In genomic region chr11:114115406-114116054, GRCh38 we compare ENCODE assay signal across 23 cellular contexts. TPM values are rescaled to one million over a fixed set of nuclear protein-coding genes. Genes with fewer than 3 reads are reported as not detected.
A peak's percentile ranks its signal among the peaks of the same experiment; 100 is the strongest.
DNase-seq lines count a peak whose midpoint lies in the region; TF ChIP-seq lines count a peak whose summit lies in the region.
"Had no signal": no experiment of that assay in that cellular context is flagged by ENCODE, and none has a peak within 500 bp of the region (broad histone marks: within the 10 kb centered on the region; RNA-seq: fewer than 3 reads in every experiment).

No MANE protein-coding gene starts in this region.

- no peak overlapping the region for H4K5ac ChIP-seq in mesendoderm (ENCODE audit: low read length)

- H3K36me3 Mint-ChIP-seq in MCF 10A (ENCODE audit: insufficient read depth, unreplicated experiment): peaks cover 92% of the 10 kb centered on the region
- no peaks in the 10 kb centered on the region for H3K36me3 Mint-ChIP-seq in activated CD4-positive, alpha-beta memory T cell treated with anti-CD3 and anti-CD28 coated beads for 36 hours
- H3K36me3 Mint-ChIP-seq in activated naive CD4-positive, alpha-beta T cell treated with anti-CD3 and anti-CD28 coated beads, Interleukin-2, amount 10 ng/mL, durations not matched to agents 7 days and 5 days: no peaks in the 10 kb centered on the region
- H3K36me3 Mint-ChIP-seq: activated naive CD4-positive, alpha-beta T cell treated with anti-CD3 and anti-CD28 coated beads, Interleukin-2, amount 50 U/mL, for 24 hours had no signal

- no peaks in the 10 kb centered on the region for H3K27me3 Mint-ChIP-seq in MCF 10A (ENCODE audit: insufficient read depth, unreplicated experiment)
- H3K27me3 Mint-ChIP-seq in activated CD4-positive, alpha-beta memory T cell treated with anti-CD3 and anti-CD28 coated beads for 36 hours: peaks cover 3% of the 10 kb centered on the region
- peaks cover 73% of the 10 kb centered on the region for H3K27me3 Mint-ChIP-seq in activated naive CD4-positive, alpha-beta T cell treated with anti-CD3 and anti-CD28 coated beads, Interleukin-2, amount 10 ng/mL, durations not matched to agents 7 days and 5 days
- H3K27me3 Mint-ChIP-seq: dendritic cell treated with granulocyte-macrophage colony-stimulating factor and Interleukin-4, amounts not matched to agents 40 ng/mL and 50 ng/mL, for 4 days had no signal

- H3K27ac ChIP-seq in mammary epithelial cell (ENCODE audit: insufficient read depth, low read depth, low read length) (no peak overlapping the region), ectodermal cell (ENCODE audit: insufficient read depth, low read depth, low read length, poor library complexity, severe bottlenecking) (peak overlapping the region; percentile 41), mesendoderm (ENCODE audit: low read depth, low read length) (no peak overlapping the region), tibial artery (peak overlapping the region; percentile 22 to 72), SK-N-SH (ENCODE audit: low read depth in 2 of 2, low read length in 1 of 2) (no peak overlapping the region)
- H3K27ac ChIP-seq: BLaER1 had no signal

- no peaks in the 10 kb centered on the region for H3K9me3 ChIP-seq in mammary epithelial cell (replicated peaks; ENCODE audit: insufficient read depth, low read length)
- no peaks in the 10 kb centered on the region for H3K9me3 ChIP-seq in ectodermal cell (ENCODE audit: control insufficient read depth, low read length)
- no peaks in the 10 kb centered on the region for H3K9me3 ChIP-seq in tibial artery
- no peaks in the 10 kb centered on the region for H3K9me3 ChIP-seq in SK-N-SH
- H3K9me3 ChIP-seq: BLaER1 had no signal

- H3K9ac ChIP-seq in mammary epithelial cell (ENCODE audit: insufficient read depth, low read length): no peak overlapping the region
- no peak overlapping the region for H3K9ac ChIP-seq in mesendoderm (ENCODE audit: low read length)
- H3K9ac ChIP-seq in SK-N-SH: no peak overlapping the region
- H3K9ac ChIP-seq: BLaER1 had no signal

- no peaks in the 10 kb centered on the region for H3K36me3 ChIP-seq in mammary epithelial cell (ENCODE audit: insufficient read depth, low read length)
- no peaks in the 10 kb centered on the region for H3K36me3 ChIP-seq in ectodermal cell (ENCODE audit: control insufficient read depth, insufficient read depth, low read length)
- H3K36me3 ChIP-seq in mesendoderm (ENCODE audit: control insufficient read depth, insufficient read depth, low read length): no peaks in the 10 kb centered on the region
- peaks cover 18 to 30% (median 29%) of the 10 kb centered on the region in 3 donors for H3K36me3 ChIP-seq in tibial artery
- H3K36me3 ChIP-seq in SK-N-SH (replicated peaks in 1 of 2; ENCODE audit: control insufficient read depth in 1 of 2, insufficient read depth in 2 of 2, low read length in 1 of 2): no peaks in the 10 kb centered on the region
- H3K36me3 ChIP-seq: BLaER1 had no signal

- H3K23ac ChIP-seq in mesendoderm (ENCODE audit: low read length): no peak overlapping the region

- peaks cover 8% of the 10 kb centered on the region for H3K27me3 ChIP-seq in mammary epithelial cell (ENCODE audit: insufficient read depth, low read length)
- H3K27me3 ChIP-seq in ectodermal cell (ENCODE audit: control insufficient read depth, insufficient read depth, low read length, poor library complexity, severe bottlenecking): no peaks in the 10 kb centered on the region
- H3K27me3 ChIP-seq in mesendoderm (ENCODE audit: insufficient read depth, low read length, poor library complexity): no peaks in the 10 kb centered on the region
- H3K27me3 ChIP-seq in tibial artery: no peaks in the 10 kb centered on the region
- H3K27me3 ChIP-seq in SK-N-SH (ENCODE audit: insufficient read depth): peaks cover 5% of the 10 kb centered on the region; the same call in 1 of the 2 replicates
- H3K27me3 ChIP-seq: BLaER1 had no signal

- peak overlapping the region; percentile 19 for H3K27ac Mint-ChIP-seq in MCF 10A (ENCODE audit: low read depth, unreplicated experiment)
- H3K27ac Mint-ChIP-seq in activated CD4-positive, alpha-beta memory T cell treated with anti-CD3 and anti-CD28 coated beads for 36 hours: no peak overlapping the region
- no peak overlapping the region for H3K27ac Mint-ChIP-seq in activated naive CD4-positive, alpha-beta T cell treated with anti-CD3 and anti-CD28 coated beads, Interleukin-2, amount 10 ng/mL, durations not matched to agents 7 days and 5 days
- H3K27ac Mint-ChIP-seq: activated B cell treated with CpG ODN at 0.5 μM for 24 hours; activated CD8-positive, alpha-beta T cell treated with anti-CD3 and anti-CD28 coated beads for 36 hours; activated naive CD4-positive, alpha-beta T cell treated with anti-CD3 and anti-CD28 coated beads, Interleukin-2, amount 50 U/mL, for 24 hours; dendritic cell treated with granulocyte-macrophage colony-stimulating factor and Interleukin-4, amounts not matched to agents 40 ng/mL and 50 ng/mL, for 4 days; HFFc6 had no signal

- peaks cover 77% of the 10 kb centered on the region for H3K4me1 Mint-ChIP-seq in MCF 10A (ENCODE audit: insufficient read depth, unreplicated experiment)
- peaks cover 6% of the 10 kb centered on the region for H3K4me1 Mint-ChIP-seq in activated CD4-positive, alpha-beta memory T cell treated with anti-CD3 and anti-CD28 coated beads for 36 hours (ENCODE audit: low read depth)
- H3K4me1 Mint-ChIP-seq in activated naive CD4-positive, alpha-beta T cell treated with anti-CD3 and anti-CD28 coated beads, Interleukin-2, amount 10 ng/mL, durations not matched to agents 7 days and 5 days: peaks cover 6% of the 10 kb centered on the region

- no peak overlapping the region for H3K4ac ChIP-seq in mesendoderm (ENCODE audit: low read depth, low read length)

- no peak overlapping the region for H2AK5ac ChIP-seq in mesendoderm (ENCODE audit: low read length)

- TF ChIP-seq RAD21 in SK-N-SH (IDR thresholded peaks at IDR 0.05; ENCODE audit: low read length): no peak

- H2BK120ac ChIP-seq in mesendoderm (ENCODE audit: low read depth, low read length): no peak overlapping the region

- no peak for TF ChIP-seq EP300 in SK-N-SH (IDR thresholded peaks at IDR 0.05; ENCODE audit: borderline replicate concordance in 1 of 2, low read depth in 1 of 2, low read length in 1 of 2)

- in situ Hi-C loops in mammary epithelial cell (cut with MboI; ENCODE audit: low sequenced_read_pairs in 2 of 2): no loop called here

- H3K18ac ChIP-seq in mesendoderm (ENCODE audit: low read length): no peak overlapping the region

- H4K8ac ChIP-seq in mesendoderm (ENCODE audit: low read depth, low read length): no peak overlapping the region

- TF ChIP-seq CTCF in MCF 10A (IDR thresholded peaks at IDR 0.05; ENCODE audit: unreplicated experiment) (no peak), mammary epithelial cell (conservative IDR thresholded peaks at IDR 0.05 in 1 of 2, IDR thresholded peaks at IDR 0.05 in 1 of 2; ENCODE audit: extremely low read depth in 1 of 2, insufficient read depth in 1 of 2, low read depth in 1 of 2, low read length in 2 of 2) (no peak), tibial artery (IDR thresholded peaks at IDR 0.05) (no peak), SK-N-SH (IDR thresholded peaks at IDR 0.05) (no peak)

- POLR2A ChIA-PET in MCF 10A (lab: Yijun Ruan, JAX): interaction anchor here (0.7 to 2.4 kb wide), 5 partner anchors 11 to 64 kb away, joined by 3 to 6 read pairs (median 3); no protein-coding TSS in a partner anchor
- POLR2A ChIA-PET in activated CD4-positive, alpha-beta memory T cell treated with anti-CD3 and anti-CD28 coated beads for 36 hours (lab: Charles Lee): no interaction called here
- POLR2A ChIA-PET in SK-N-SH (lab: Yijun Ruan, JAX): no interaction called here

- H3K9me3 Mint-ChIP-seq in MCF 10A (ENCODE audit: unreplicated experiment): no peaks in the 10 kb centered on the region
- H3K9me3 Mint-ChIP-seq in activated CD4-positive, alpha-beta memory T cell treated with anti-CD3 and anti-CD28 coated beads for 36 hours: no peaks in the 10 kb centered on the region
- H3K9me3 Mint-ChIP-seq in activated naive CD4-positive, alpha-beta T cell treated with anti-CD3 and anti-CD28 coated beads, Interleukin-2, amount 10 ng/mL, durations not matched to agents 7 days and 5 days: no peaks in the 10 kb centered on the region
- H3K9me3 Mint-ChIP-seq: activated B cell treated with CpG ODN at 0.5 μM for 24 hours; activated CD8-positive, alpha-beta T cell treated with anti-CD3 and anti-CD28 coated beads for 36 hours; activated naive CD4-positive, alpha-beta T cell treated with anti-CD3 and anti-CD28 coated beads, Interleukin-2, amount 50 U/mL, for 24 hours; dendritic cell treated with granulocyte-macrophage colony-stimulating factor and Interleukin-4, amounts not matched to agents 40 ng/mL and 50 ng/mL, for 4 days; HFFc6 had no signal

- H2AFZ ChIP-seq in mammary epithelial cell (ENCODE audit: low read depth, low read length) (no peak overlapping the region), SK-N-SH (ENCODE audit: low read depth) (no peak overlapping the region)

- no peak overlapping the region for H3K4me2 ChIP-seq in mammary epithelial cell (ENCODE audit: insufficient read depth, low read depth, low read length)
- no peak overlapping the region for H3K4me2 ChIP-seq in mesendoderm (ENCODE audit: low read length)
- no peak overlapping the region for H3K4me2 ChIP-seq in SK-N-SH
- H3K4me2 ChIP-seq: BLaER1 had no signal

- BruUV-seq in MCF 10A (replicated peaks; lab: Mats Ljungman, UMichigan) (no TSS peak), mammary epithelial cell (replicated peaks; lab: Mats Ljungman, UMichigan) (no TSS peak)

- no peak overlapping the region for H2BK15ac ChIP-seq in mesendoderm (replicated peaks; ENCODE audit: low read depth)

- CTCF ChIA-PET in MCF 10A (lab: Yijun Ruan, JAX): interaction anchor here (0.6 to 1.6 kb wide), 2 partner anchors 145 to 156 kb away, joined by 5 to 6 read pairs; no protein-coding TSS in a partner anchor
- CTCF ChIA-PET in mammary epithelial cell (lab: Charles Lee; ENCODE audit: low non-redundant PET): no interaction called here
- CTCF ChIA-PET in activated CD4-positive, alpha-beta memory T cell treated with anti-CD3 and anti-CD28 coated beads for 36 hours (lab: Charles Lee): interaction anchor here (1.7 kb wide), 1 partner anchor 146 kb away, joined by 6 read pairs; no protein-coding TSS in a partner anchor
- CTCF ChIA-PET in activated naive CD4-positive, alpha-beta T cell treated with anti-CD3 and anti-CD28 coated beads, Interleukin-2, amount 10 ng/mL, durations not matched to agents 7 days and 5 days (lab: Charles Lee): no interaction called here
- CTCF ChIA-PET in SK-N-SH (lab: Yijun Ruan, JAX): interaction anchor here (1.2 kb wide), 1 partner anchor 80 kb away, joined by 4 read pairs; no protein-coding TSS in a partner anchor

- no peaks in the 10 kb centered on the region for H3K79me2 ChIP-seq in mammary epithelial cell (ENCODE audit: insufficient read depth, low read length)
- no peaks in the 10 kb centered on the region for H3K79me2 ChIP-seq in mesendoderm (ENCODE audit: control insufficient read depth, insufficient read depth, low read length)
- no peaks in the 10 kb centered on the region for H3K79me2 ChIP-seq in SK-N-SH (ENCODE audit: insufficient read depth)

- intact Hi-C loops in MCF 10A (cut with micrococcal nuclease) (no loop called here), mammary epithelial cell (cut with micrococcal nuclease) (no loop called here), tibial artery (cut with DNase I; ENCODE audit: low total_unique reads) (no loop called here)
- intact Hi-C loops in activated CD4-positive, alpha-beta memory T cell treated with anti-CD3 and anti-CD28 coated beads for 36 hours (cut with micrococcal nuclease): no loop called here

- H3K4me3 ChIP-seq in mammary epithelial cell (replicated peaks in 1 of 3; ENCODE audit: insufficient read depth in 1 of 3, low read depth in 2 of 3, low read length in 3 of 3): no peak overlapping the region
- H3K4me3 ChIP-seq in ectodermal cell (ENCODE audit: insufficient read depth, low read depth, low read length): no peak overlapping the region
- no peak overlapping the region for H3K4me3 ChIP-seq in mesendoderm (ENCODE audit: low read length)
- H3K4me3 ChIP-seq in tibial artery: no peak overlapping the region
- no peak overlapping the region for H3K4me3 ChIP-seq in SK-N-SH (ENCODE audit: low read depth in 2 of 2, low read length in 1 of 2)
- H3K4me3 ChIP-seq: BLaER1 had no signal

- H2BK5ac ChIP-seq in mesendoderm (ENCODE audit: low read length): no peak overlapping the region

- no peak overlapping the region for H3K4me3 Mint-ChIP-seq in MCF 10A (ENCODE audit: unreplicated experiment)
- no peak overlapping the region for H3K4me3 Mint-ChIP-seq in activated CD4-positive, alpha-beta memory T cell treated with anti-CD3 and anti-CD28 coated beads for 36 hours
- H3K4me3 Mint-ChIP-seq in activated naive CD4-positive, alpha-beta T cell treated with anti-CD3 and anti-CD28 coated beads, Interleukin-2, amount 10 ng/mL, durations not matched to agents 7 days and 5 days: no peak overlapping the region
- H3K4me3 Mint-ChIP-seq: activated B cell treated with CpG ODN at 0.5 μM for 24 hours; activated CD8-positive, alpha-beta T cell treated with anti-CD3 and anti-CD28 coated beads for 36 hours; activated naive CD4-positive, alpha-beta T cell treated with anti-CD3 and anti-CD28 coated beads, Interleukin-2, amount 50 U/mL, for 24 hours; dendritic cell treated with granulocyte-macrophage colony-stimulating factor and Interleukin-4, amounts not matched to agents 40 ng/mL and 50 ng/mL, for 4 days; HFFc6 had no signal

- dilution Hi-C loops in mammary epithelial cell (cut with HindIII; ENCODE audit: low sequenced_read_pairs): no loop called here

- DNase-seq in MCF 10A (ENCODE audit: unreplicated experiment) (no peak), mammary epithelial cell (no peak), mesendoderm (peak; percentile 40), tibial artery (no peak), SK-N-SH (no peak)
- no peak for DNase-seq in activated CD4-positive, alpha-beta memory T cell treated with anti-CD3 and anti-CD28 coated beads for 36 hours
- no peak for DNase-seq in activated naive CD4-positive, alpha-beta T cell treated with anti-CD3 and anti-CD28 coated beads, Interleukin-2, amount 10 ng/mL, durations not matched to agents 7 days and 5 days
- DNase-seq: activated B cell treated with CpG ODN at 0.5 μM for 24 hours; activated CD8-positive, alpha-beta T cell treated with anti-CD3 and anti-CD28 coated beads for 36 hours; activated T-cell treated with anti-CD3 and anti-CD28 coated beads, Interleukin-2, amount 50 U/mL, for 48 hours; erythroblast; HFFc6; Kasumi-1; NCI-H1105; OCI-M1; stimulated activated CD4-positive, alpha-beta T cell treated with anti-CD3 and anti-CD28 coated beads, Interleukin-2, amount 100 ng/mL, for 24 hours; T-helper 2 cell had no signal

- H3K56ac ChIP-seq in mesendoderm (ENCODE audit: low read length): no peak overlapping the region

- 78% methylated on average over 10 of the region's 15 CpGs for WGBS in mammary epithelial cell (ENCODE audit: low coverage, missing lambda C conversion rate)
- 60 to 68% methylated on average over 15 of the region's 15 CpGs for WGBS in ectodermal cell, 2 experiments
- WGBS in mesendoderm (ENCODE audit: extremely low coverage, insufficient coverage, low lambda C conversion rate): no CpG with 5 or more reads among the region's 15 CpGs
- WGBS in SK-N-SH (ENCODE audit: low lambda C conversion rate): 35% methylated on average over 14 of the region's 15 CpGs

- H3K9me2 ChIP-seq in SK-N-SH: no peaks in the 10 kb centered on the region

- no peaks in the 10 kb centered on the region for H3F3A ChIP-seq in SK-N-SH (replicated peaks; ENCODE audit: insufficient read depth)

- no peaks in the 10 kb centered on the region for H3K79me1 ChIP-seq in mesendoderm (ENCODE audit: low read length)

- H4K20me1 ChIP-seq in mammary epithelial cell (ENCODE audit: insufficient read depth, low read length) (no peaks in the 10 kb centered on the region), SK-N-SH (ENCODE audit: insufficient read depth) (no peaks in the 10 kb centered on the region)
- H4K20me1 ChIP-seq: BLaER1 had no signal

- H3K4me1 ChIP-seq in mammary epithelial cell (ENCODE audit: insufficient read depth, low read length): no peaks in the 10 kb centered on the region
- H3K4me1 ChIP-seq in ectodermal cell (ENCODE audit: control insufficient read depth, insufficient read depth, low read length): peaks cover 18% of the 10 kb centered on the region
- H3K4me1 ChIP-seq in mesendoderm (ENCODE audit: control insufficient read depth, low read depth, low read length): peaks cover 2% of the 10 kb centered on the region
- H3K4me1 ChIP-seq in tibial artery: peaks cover 0 to 100% (median 87%) of the 10 kb centered on the region in 4 donors
- no peaks in the 10 kb centered on the region for H3K4me1 ChIP-seq in SK-N-SH (ENCODE audit: control insufficient read depth in 1 of 2, insufficient read depth in 2 of 2, low read depth in 1 of 2, low read length in 1 of 2)

RNA-seq across cellular contexts. Expression of gene ZBTB16, which starts 56.0 kb away (rescaled TPM):
- total RNA-seq in MCF 10A (2022) (70.4 and 75.3 TPM in 2 replicates), mammary epithelial cell (10 to 100 TPM in 1 of 2 donors, 1 to 10 TPM in 1; 1.6 to 20.2 TPM)
- polyA plus RNA-seq in mammary epithelial cell (0.48 TPM), SK-N-SH (2012; rRNA removed) (not detected in 2 replicates)
- 1.7 TPM for polyA minus RNA-seq in mammary epithelial cell
- 30.2 TPM for polyA plus RNA-seq in ectodermal cell (2013, experiment 1 of 4)
- 46.1 TPM for polyA plus RNA-seq in ectodermal cell (2013, experiment 2 of 4)
- 26.6 TPM for polyA plus RNA-seq in ectodermal cell (2013, experiment 3 of 4)
- 30.9 TPM for polyA plus RNA-seq in ectodermal cell (2013, experiment 4 of 4)
- polyA plus RNA-seq in mesendoderm (2013, experiment 1 of 2): not detected
- polyA plus RNA-seq in mesendoderm (2013, experiment 2 of 2): 0.03 TPM
- total RNA-seq in activated CD4-positive, alpha-beta memory T cell treated with anti-CD3 and anti-CD28 coated beads for 36 hours: 1 to 10 TPM; 7.7 to 9.7 TPM
- not detected in 2 replicates for polyA plus RNA-seq in SK-N-SH (2012; cell fraction: cytosol; rRNA removed)
- polyA plus RNA-seq in SK-N-SH (2012; cell fraction: nucleus; rRNA removed): not detected in 2 replicates
- total RNA-seq: A172, HFFc6, HT1080 had no signal

Comparison
In these comparisons a context has a peak if more than half of its experiments do, and no peak if none do; other contexts are left out.
1. CTCF ChIA-PET loops: an anchor here in MCF 10A (0.6 to 1.6 kb wide), activated CD4-positive, alpha-beta memory T cell treated with anti-CD3 and anti-CD28 coated beads for 36 hours (1.7 kb wide) and SK-N-SH (1.2 kb wide); none called in mammary epithelial cell and activated naive CD4-positive, alpha-beta T cell treated with anti-CD3 and anti-CD28 coated beads, Interleukin-2, amount 10 ng/mL, durations not matched to agents 7 days and 5 days.
2. H3K27ac ChIP-seq: peak in ectodermal cell (single experiment) and tibial artery (2 of 2); none in mammary epithelial cell (single experiment), mesendoderm (single experiment) and SK-N-SH (0 of 2).